14 cellular contexts compared by ENCODE assay signal in genomic region chr1:5858844-5859407, GRCh38.
A peak's percentile ranks its signal among the peaks of the same experiment; 100 is the strongest.
DNase-seq lines count a peak whose midpoint lies in the region; ATAC-seq, FAIRE-seq and TF ChIP-seq lines count a peak whose summit lies in the region.
"Had no signal": no experiment of that assay in that cellular context is flagged by ENCODE, and none has a peak within 500 bp of the region (broad histone marks: within the 10 kb centered on the region; RNA-seq: fewer than 3 reads in every experiment).

No MANE protein-coding gene starts in this region.

- H3K4me2 ChIP-seq in K562 (ENCODE audit: insufficient read depth, low read length) = no peak overlapping the region

- H3K36me3 ChIP-seq in K562 (ENCODE audit: control insufficient read depth, insufficient read depth, low read length) = peaks cover 9% of the 10 kb centered on the region; the same call in 1 of the 3 replicates

- CTCF ChIA-PET in K562 (lab: Yijun Ruan, JAX; ENCODE audit: low intra/inter-chr PET ratio) = no interaction called here

- no peak overlapping the region for H3K9ac ChIP-seq in K562 (ENCODE audit: insufficient read depth in 1 of 2, low read depth in 2 of 2, low read length in 2 of 2)

- ATAC-seq in Right ventricle myocardium inferior (no peak), left ventricle myocardium superior (no peak), K562 (peak; percentile 21; the same call in 1 of the 3 replicates), HG03378 (IDR thresholded peaks at IDR 0.05; ENCODE audit: unreplicated experiment) (no peak)

- H3K9me3 ChIP-seq in K562 (replicated peaks; ENCODE audit: control insufficient read depth, insufficient read depth, low read depth, low read length) = peaks cover 3% of the 10 kb centered on the region; the same call in 1 of the 2 replicates

- TF ChIP-seq CTCF in K562 (IDR thresholded peaks at IDR 0.05 in 2 of 3, conservative IDR thresholded peaks at IDR 0.05 in 1 of 3; ENCODE audit: insufficient read depth in 2 of 3, low read depth in 1 of 3, low read length in 3 of 3) = no peak; a peak in 1 of 6 replicates

- 0 out of 5 replicates have a peak, but pooled peaks cover 0 to 3% of the 10 kb centered on the region in 2 experiments for H3K27me3 ChIP-seq in K562 (ENCODE audit: control insufficient read depth in 2 of 2, insufficient read depth in 2 of 2, low read length in 2 of 2)

- POLR2A ChIA-PET in K562 (lab: Yijun Ruan, JAX) = interaction anchor here (0.6 kb wide), 1 partner anchor 1226 kb away, joined by 3 read pairs; no protein-coding TSS in a partner anchor

- H3K36me3 Mint-ChIP-seq in activated T-cell treated with anti-CD3 and anti-CD28 coated beads, Interleukin-2, amount 50 U/mL, for 24 hours (ENCODE audit: low read depth) = peaks cover 4% of the 10 kb centered on the region

- no peak for TF ChIP-seq POLR2A in K562 (conservative IDR thresholded peaks at IDR 0.05)

- in situ Hi-C loops in K562 (cut with MboI) = no loop called here

- H3K79me2 ChIP-seq in K562 (ENCODE audit: control insufficient read depth, insufficient read depth, low read length) = no peaks in the 10 kb centered on the region

- H2AFZ ChIP-seq in K562 (ENCODE audit: low read depth, low read length) = no peak overlapping the region

- TF ChIP-seq EP300 in K562 (IDR thresholded peaks at IDR 0.05; ENCODE audit: low read length) = no peak

- intact Hi-C loops in Right ventricle myocardium inferior (cut with DNase I) = no loop called here
- intact Hi-C loops in left ventricle myocardium superior (cut with micrococcal nuclease) = no loop called here
- intact Hi-C loops in K562 (cut with micrococcal nuclease) = no loop called here

- DNase-seq in Right ventricle myocardium inferior (ENCODE audit: missing footprints) = peak; percentile 28
- DNase-seq in left ventricle myocardium superior = no peak
- no peak for DNase-seq in K562 (ENCODE audit: extremely low read depth in 1 of 4, low spot score in 3 of 4)
- DNase-seq in iPS-NIHi7 (ENCODE audit: extremely low spot score) = peak; percentile 38
- DNase-seq in activated T-cell treated with anti-CD3 and anti-CD28 coated beads, Interleukin-2, amount 50 U/mL, for 24 hours = no peak
- no peak for DNase-seq in A172 (ENCODE audit: low spot score)
- DNase-seq: 8988T; ACHN; C1 segment of cervical spinal cord; Calu3; CD4-positive, alpha-beta T cell; DMS 273 treated with DMSO at 0.1 percent for 48 hours had no signal

- no peak overlapping the region for H3K4me3 ChIP-seq in K562

- no peak overlapping the region for H3K27ac ChIP-seq in K562 (ENCODE audit: extremely low read depth, low read depth, low read length)

- BruUV-seq in K562 (replicated peaks; lab: Mats Ljungman, UMichigan) = no TSS peak

- H3K4me1 Mint-ChIP-seq in activated T-cell treated with anti-CD3 and anti-CD28 coated beads, Interleukin-2, amount 50 U/mL, for 24 hours (ENCODE audit: low read depth) = no peaks in the 10 kb centered on the region

- WGBS in K562 (ENCODE audit: insufficient coverage, low coverage, missing lambda C conversion rate) = 74% methylated on average over 25 of the region's 25 CpGs

- H3K9me1 ChIP-seq in K562 (ENCODE audit: control insufficient read depth, insufficient read depth, low read length) = no peaks in the 10 kb centered on the region

- H3K4me1 ChIP-seq in K562 (replicated peaks in 1 of 2; ENCODE audit: control insufficient read depth in 2 of 2, insufficient read depth in 2 of 2, low read length in 2 of 2) = peaks cover 0 to 20% of the 10 kb centered on the region in 2 experiments; a peak in 1 of 5 replicates

- H3K9me3 Mint-ChIP-seq in activated T-cell treated with anti-CD3 and anti-CD28 coated beads, Interleukin-2, amount 50 U/mL, for 24 hours = no peaks in the 10 kb centered on the region
- H3K9me3 Mint-ChIP-seq: CD4-positive, alpha-beta T cell had no signal

- H4K20me1 ChIP-seq in K562 (replicated peaks; ENCODE audit: control insufficient read depth, insufficient read depth, low read length) = no peaks in the 10 kb centered on the region; the same call in 1 of the 2 replicates

- TF ChIP-seq RAD21 in K562 (CRISPR knock-in tag; conservative IDR thresholded peaks at IDR 0.05 in 1 of 2, IDR thresholded peaks at IDR 0.05 in 1 of 2) = no peak

- no peaks in the 10 kb centered on the region for H3K27me3 Mint-ChIP-seq in activated T-cell treated with anti-CD3 and anti-CD28 coated beads, Interleukin-2, amount 50 U/mL, for 24 hours
- H3K27me3 Mint-ChIP-seq: CD4-positive, alpha-beta T cell had no signal

- no peak overlapping the region for H3K4me3 Mint-ChIP-seq in activated T-cell treated with anti-CD3 and anti-CD28 coated beads, Interleukin-2, amount 50 U/mL, for 24 hours
- H3K4me3 Mint-ChIP-seq: CD4-positive, alpha-beta T cell had no signal

- H3K27ac Mint-ChIP-seq in activated T-cell treated with anti-CD3 and anti-CD28 coated beads, Interleukin-2, amount 50 U/mL, for 24 hours = no peak overlapping the region
- H3K27ac Mint-ChIP-seq: CD4-positive, alpha-beta T cell had no signal

- FAIRE-seq in K562 (lab: Jason Lieb, UNC) = no peak
- FAIRE-seq: GM19239 had no signal

TF ChIP-seq in K562, 482 proteins besides CTCF, POLR2A, EP300 and RAD21:
- TF ChIP-seq ZEB2 (IDR thresholded peaks at IDR 0.05) (no peak), ZNF318 (IDR thresholded peaks at IDR 0.05; ENCODE audit: borderline replicate concordance in 1 of 2, low read depth in 1 of 2) (no peak), ZNF507 (tag; conservative IDR thresholded peaks at IDR 0.05) (no peak), CCNT2 (IDR thresholded peaks at IDR 0.05; ENCODE audit: borderline replicate concordance, extremely low read depth, insufficient read length, low read depth, low read length) (no peak), PHTF2 (CRISPR knock-in tag; IDR thresholded peaks at IDR 0.05) (no peak), FOXA1 (IDR thresholded peaks at IDR 0.05; ENCODE audit: borderline replicate concordance) (no peak), RBM15 (IDR thresholded peaks at IDR 0.05; ENCODE audit: insufficient read depth, low read length) (no peak), BRD9 (IDR thresholded peaks at IDR 0.05; ENCODE audit: low read depth, partially characterized antibody) (no peak), GABPB1 (CRISPR knock-in tag; IDR thresholded peaks at IDR 0.05) (no peak), ZNF695 (CRISPR knock-in tag; IDR thresholded peaks at IDR 0.05) (no peak)

Comparison
In these comparisons a context has a peak if more than half of its experiments do, and no peak if none do; other contexts are left out.
1. DNase-seq: peak in Right ventricle myocardium inferior (single experiment) and iPS-NIHi7 (single experiment); none in left ventricle myocardium superior (single experiment), K562 (0 of 4), activated T-cell treated with anti-CD3 and anti-CD28 coated beads, Interleukin-2, amount 50 U/mL, for 24 hours (single experiment) and A172 (single experiment).